ENCODE assay signal across 28 cellular contexts in genomic region chr10:3750884-3751283, GRCh38. TPM values are rescaled to one million over a fixed set of nuclear protein-coding genes. Genes with fewer than 3 reads are reported as not detected.
A peak's percentile ranks its signal among the peaks of the same experiment; 100 is the strongest.
DNase-seq lines count a peak whose midpoint lies in the region; ATAC-seq and TF ChIP-seq lines count a peak whose summit lies in the region.
"Had no signal": no experiment of that assay in that cellular context is flagged by ENCODE, and none has a peak within 500 bp of the region (broad histone marks: within the 10 kb centered on the region; RNA-seq: fewer than 3 reads in every experiment).

No MANE protein-coding gene starts in this region.

- no peak overlapping the region for H3K4me2 ChIP-seq in trophoblast cell (ENCODE audit: low read length)

- H2BK12ac ChIP-seq in trophoblast cell (ENCODE audit: low read length): peak overlapping the region; percentile 12

- H3K27ac ChIP-seq in ACC112 (ENCODE audit: low read depth, low read length): peak overlapping the region; percentile 68; the same call in 1 of the 2 replicates
- no peak overlapping the region for H3K27ac ChIP-seq in trophoblast cell (ENCODE audit: low read depth, low read length)
- H3K27ac ChIP-seq: GM23248, HL-60, prostate gland, SK-N-MC had no signal

- DNase-seq in NCI-H2227 treated with DMSO at 0.1 percent for 48 hours (lab: John Stamatoyannopoulos, UW) (peak; percentile 8), glutamatergic neuron (no peak), trophoblast cell (no peak), T1000 (lab: John Stamatoyannopoulos, UW) (no peak)
- no peak for DNase-seq in activated CD4-positive, CD25-positive, alpha-beta regulatory T cell (lab: John Stamatoyannopoulos, UW)
- DNase-seq: activated naive CD4-positive, alpha-beta T cell treated with anti-CD3 and anti-CD28 coated beads for 36 hours; dermis blood vessel endothelial cell; esophagus squamous epithelium; foreskin melanocyte; GM23248; KG1; mesendoderm; NCI-H1092 treated with DMSO at 0.1 percent for 48 hours; NCI-H1694 treated with DMSO at 0.1 percent for 48 hours; stimulated activated naive B cell treated with anti-CD40 and anti-IgM and Interleukin-4, amounts not matched to agents 10 μg/mL and 1 μg/mL and 100 μg/mL, for 72 hours; T-helper 1 cell; uterus had no signal

- no peak overlapping the region for H2BK5ac ChIP-seq in trophoblast cell (ENCODE audit: low read depth, low read length, poor library complexity)

- H3K9me3 ChIP-seq in trophoblast cell (ENCODE audit: insufficient read depth, low read depth, low read length): no peaks in the 10 kb centered on the region
- H3K9me3 ChIP-seq: esophagus squamous epithelium, prostate gland, suprapubic skin, uterus had no signal

- peaks cover 28% of the 10 kb centered on the region for H3K4me1 Mint-ChIP-seq in glutamatergic neuron (ENCODE audit: low read depth, unreplicated experiment)
- H3K4me1 Mint-ChIP-seq: central memory CD8-positive, alpha-beta T cell had no signal

- no CpG with 5 or more reads among the region's 8 CpGs for WGBS in trophoblast cell (ENCODE audit: extremely low coverage, insufficient coverage, insufficient read length)

- no peak overlapping the region for H2BK120ac ChIP-seq in trophoblast cell (ENCODE audit: insufficient read depth, low read length, poor library complexity)

- H3K9me3 Mint-ChIP-seq in glutamatergic neuron (ENCODE audit: unreplicated experiment): peaks cover 9% of the 10 kb centered on the region
- H3K9me3 Mint-ChIP-seq: activated naive CD4-positive, alpha-beta T cell treated with anti-CD3 and anti-CD28 coated beads for 36 hours; CD8-positive, alpha-beta T cell; central memory CD8-positive, alpha-beta T cell; stimulated activated naive B cell treated with anti-CD40 and anti-IgM and Interleukin-4, amounts not matched to agents 10 μg/mL and 1 μg/mL and 100 μg/mL, for 72 hours; WTC11 had no signal

- no peaks in the 10 kb centered on the region for H3K27me3 ChIP-seq in ACC112 (ENCODE audit: insufficient read depth, low read length)
- H3K27me3 ChIP-seq in trophoblast cell (ENCODE audit: insufficient read depth, low read length): no peaks in the 10 kb centered on the region
- H3K27me3 ChIP-seq: esophagus squamous epithelium, suprapubic skin, uterus had no signal

- no peak overlapping the region for H3K14ac ChIP-seq in trophoblast cell (ENCODE audit: low read length)

- peak overlapping the region; percentile 83 for H2AK5ac ChIP-seq in trophoblast cell (ENCODE audit: low read length)

- H3K4me3 ChIP-seq in ACC112 (ENCODE audit: low read depth, low read length) (no peak overlapping the region), trophoblast cell (ENCODE audit: low read depth, low read length) (no peak overlapping the region)
- H3K4me3 ChIP-seq: esophagus squamous epithelium, GM23248, prostate gland, SK-N-MC, uterus had no signal

- peaks cover 36% of the 10 kb centered on the region for H3K4me1 ChIP-seq in ACC112 (ENCODE audit: control insufficient read depth, insufficient read depth, low read length, unreplicated experiment)
- peaks cover 10 to 16% of the 10 kb centered on the region in 2 experiments for H3K4me1 ChIP-seq in trophoblast cell (ENCODE audit: control insufficient read depth in 1 of 2, insufficient read depth in 2 of 2, low read length in 2 of 2)
- H3K4me1 ChIP-seq: prostate gland had no signal

- no peak overlapping the region for H3K4me3 Mint-ChIP-seq in glutamatergic neuron (ENCODE audit: unreplicated experiment)
- H3K4me3 Mint-ChIP-seq: activated naive CD4-positive, alpha-beta T cell treated with anti-CD3 and anti-CD28 coated beads for 36 hours; CD8-positive, alpha-beta T cell; central memory CD8-positive, alpha-beta T cell; WTC11 had no signal

- no peak overlapping the region for H3K18ac ChIP-seq in trophoblast cell (ENCODE audit: low read length)

- H3K27ac Mint-ChIP-seq in glutamatergic neuron (ENCODE audit: unreplicated experiment): peak overlapping the region; percentile 94
- H3K27ac Mint-ChIP-seq: activated naive CD4-positive, alpha-beta T cell treated with anti-CD3 and anti-CD28 coated beads for 36 hours; CD8-positive, alpha-beta T cell; stimulated activated naive B cell treated with anti-CD40 and anti-IgM and Interleukin-4, amounts not matched to agents 10 μg/mL and 1 μg/mL and 100 μg/mL, for 72 hours; WTC11 had no signal

- H3K36me3 Mint-ChIP-seq in glutamatergic neuron (ENCODE audit: unreplicated experiment): no peaks in the 10 kb centered on the region
- H3K36me3 Mint-ChIP-seq: CD8-positive, alpha-beta T cell; stimulated activated naive B cell treated with anti-CD40 and anti-IgM and Interleukin-4, amounts not matched to agents 10 μg/mL and 1 μg/mL and 100 μg/mL, for 72 hours; WTC11 had no signal

- H3K79me1 ChIP-seq in trophoblast cell (ENCODE audit: low read length): peaks cover 6% of the 10 kb centered on the region

- ATAC-seq in GM19328 (IDR thresholded peaks at IDR 0.05; ENCODE audit: unreplicated experiment) (no peak), HG02759 (IDR thresholded peaks at IDR 0.05; ENCODE audit: unreplicated experiment) (no peak)
- ATAC-seq: CD8-positive, alpha-beta T cell; left lobe of liver; stimulated activated naive B cell treated with anti-CD40 and anti-IgM and Interleukin-4, amounts not matched to agents 10 μg/mL and 1 μg/mL and 100 μg/mL, for 72 hours; WTC11 had no signal

- no peak overlapping the region for H4K8ac ChIP-seq in trophoblast cell (ENCODE audit: low read depth, low read length)

- H3K79me2 ChIP-seq in ACC112 (ENCODE audit: control insufficient read depth, insufficient read depth, low read length, unreplicated experiment) (no peaks in the 10 kb centered on the region), trophoblast cell (ENCODE audit: control insufficient read depth, insufficient read depth, low read length, poor library complexity) (no peaks in the 10 kb centered on the region)

- H2AFZ ChIP-seq in ACC112 (ENCODE audit: low read length, unreplicated experiment) (no peak overlapping the region), trophoblast cell (ENCODE audit: insufficient read depth, low read length, poor library complexity) (no peak overlapping the region)
- H2AFZ ChIP-seq: GM23248 had no signal

- no peaks in the 10 kb centered on the region for H3K27me3 Mint-ChIP-seq in glutamatergic neuron (ENCODE audit: unreplicated experiment)
- H3K27me3 Mint-ChIP-seq: central memory CD8-positive, alpha-beta T cell had no signal

- TF ChIP-seq CTCF in glutamatergic neuron (IDR thresholded peaks at IDR 0.05; ENCODE audit: partially characterized antibody, unreplicated experiment): no peak

- no peaks in the 10 kb centered on the region for H3K36me3 ChIP-seq in ACC112 (ENCODE audit: insufficient read depth, low read length)
- no peaks in the 10 kb centered on the region for H3K36me3 ChIP-seq in trophoblast cell (ENCODE audit: control insufficient read depth in 1 of 2, insufficient read depth in 2 of 2, low read length in 2 of 2)
- H3K36me3 ChIP-seq: esophagus squamous epithelium, prostate gland, suprapubic skin, uterus had no signal

- no peak overlapping the region for H3K9ac ChIP-seq in trophoblast cell (ENCODE audit: low read length)

- H4K91ac ChIP-seq in trophoblast cell (ENCODE audit: low read depth, low read length): no peak overlapping the region

- H3K23ac ChIP-seq in trophoblast cell (ENCODE audit: low read length): no peak overlapping the region

- H3K4ac ChIP-seq in trophoblast cell (ENCODE audit: low read depth, low read length): no peak overlapping the region

- H4K12ac ChIP-seq in trophoblast cell (ENCODE audit: low read depth, low read length): no peak overlapping the region

RNA-seq across cellular contexts. Expression of gene KLF6, which starts 34.1 kb away (rescaled TPM):
- total RNA-seq in glutamatergic neuron (ENCODE audit: unreplicated experiment): 88.6 TPM
- polyA plus RNA-seq in trophoblast cell (2013): 113 TPM in 2 replicates
